In the genomic region with DNA sequence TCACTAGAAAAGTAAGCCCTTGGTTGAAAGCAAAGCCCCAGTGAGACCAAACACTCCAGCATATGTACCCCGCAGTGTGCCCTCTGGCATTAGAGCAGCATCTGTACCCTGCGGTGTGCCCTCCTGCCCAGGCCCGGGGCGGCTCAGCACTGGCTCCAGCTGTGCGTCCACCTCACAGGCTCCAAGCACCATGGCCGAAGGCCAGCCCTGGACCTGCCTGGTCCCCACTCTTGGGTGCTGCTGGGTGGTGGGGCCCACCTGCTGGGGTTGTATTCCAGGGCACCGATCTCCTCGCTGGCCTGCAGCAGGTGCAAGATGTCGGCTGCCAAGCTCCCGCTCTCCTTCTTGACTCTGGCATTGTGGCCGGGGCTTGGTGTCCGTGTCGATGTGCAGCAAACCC, we compare ENCODE assay signal across 15 cellular contexts.
DNase-seq lines count a peak whose midpoint lies in the region; ATAC-seq and TF ChIP-seq lines count a peak whose summit lies in the region.
"Had no signal": no experiment of that assay in that cellular context is flagged by ENCODE, and none has a peak within 500 bp of the region (broad histone marks: within the 10 kb centered on the region; RNA-seq: fewer than 3 reads in every experiment).

No MANE protein-coding gene starts in this region.

- no peaks in the 10 kb centered on the region for H3K79me1 ChIP-seq in trophoblast cell (ENCODE audit: low read length)

- no peak overlapping the region for H2BK5ac ChIP-seq in trophoblast cell (ENCODE audit: low read depth, low read length, poor library complexity)

- no peaks in the 10 kb centered on the region for H3K4me1 ChIP-seq in trophoblast cell (ENCODE audit: control insufficient read depth in 1 of 2, insufficient read depth in 2 of 2, low read length in 2 of 2)
- H3K4me1 ChIP-seq: BE2C had no signal

- no peak overlapping the region for H2AFZ ChIP-seq in trophoblast cell (ENCODE audit: insufficient read depth, low read length, poor library complexity)
- H2AFZ ChIP-seq: GM23338 had no signal

- no peak overlapping the region for H4K8ac ChIP-seq in trophoblast cell (ENCODE audit: low read depth, low read length)

- H2BK12ac ChIP-seq in trophoblast cell (ENCODE audit: low read length): no peak overlapping the region

- H3K27ac ChIP-seq in trophoblast cell (ENCODE audit: low read depth, low read length): no peak overlapping the region
- H3K27ac ChIP-seq: C4-2B had no signal

- H3K36me3 ChIP-seq in trophoblast cell (ENCODE audit: control insufficient read depth in 1 of 2, insufficient read depth in 2 of 2, low read length in 2 of 2): no peaks in the 10 kb centered on the region
- H3K36me3 ChIP-seq: BE2C had no signal

- H2BK120ac ChIP-seq in trophoblast cell (ENCODE audit: insufficient read depth, low read length, poor library complexity): no peak overlapping the region

- TF ChIP-seq CTCF in chondrocyte (IDR thresholded peaks at IDR 0.05) (no peak), Calu3 (IDR thresholded peaks at IDR 0.05; ENCODE audit: unreplicated experiment) (no peak)

- intact Hi-C loops in cardiac septum (cut with DNase I) (no loop called here), left ventricle myocardium superior (cut with micrococcal nuclease) (no loop called here), Calu3 (cut with micrococcal nuclease; ENCODE audit: unreplicated experiment) (no loop called here)

- H4K12ac ChIP-seq in trophoblast cell (ENCODE audit: low read depth, low read length): no peak overlapping the region

- no peak overlapping the region for H3K18ac ChIP-seq in trophoblast cell (ENCODE audit: low read length)

- H3K4me2 ChIP-seq in trophoblast cell (ENCODE audit: low read length): no peak overlapping the region
- H3K4me2 ChIP-seq: GM23338 had no signal

- H3K36me3 Mint-ChIP-seq in chondrocyte (ENCODE audit: low read depth): no peaks in the 10 kb centered on the region
- H3K36me3 Mint-ChIP-seq in Calu3 (ENCODE audit: insufficient read depth, unreplicated experiment): no peaks in the 10 kb centered on the region

- ATAC-seq in left ventricle myocardium superior (no peak), left lobe of liver (no peak), HG03025 (IDR thresholded peaks at IDR 0.05; ENCODE audit: low FRiP score, unreplicated experiment) (no peak)
- ATAC-seq: GM23338 had no signal

- H3K4me1 Mint-ChIP-seq in chondrocyte (ENCODE audit: low read depth) (no peaks in the 10 kb centered on the region), Calu3 (ENCODE audit: low read depth, unreplicated experiment) (no peaks in the 10 kb centered on the region)
- H3K4me1 Mint-ChIP-seq: GM23338, H9 had no signal

- H3K4ac ChIP-seq in trophoblast cell (ENCODE audit: low read depth, low read length): no peak overlapping the region

- no peak overlapping the region for H3K23ac ChIP-seq in trophoblast cell (ENCODE audit: low read length)

- no peaks in the 10 kb centered on the region for H3K79me2 ChIP-seq in trophoblast cell (ENCODE audit: control insufficient read depth, insufficient read depth, low read length, poor library complexity)

- H3K9ac ChIP-seq in trophoblast cell (ENCODE audit: low read length): no peak overlapping the region

- H2AK5ac ChIP-seq in trophoblast cell (ENCODE audit: low read length): no peak overlapping the region

- H3K4me3 Mint-ChIP-seq in chondrocyte (ENCODE audit: unreplicated experiment): no peak overlapping the region
- no peak overlapping the region for H3K4me3 Mint-ChIP-seq in Calu3 (ENCODE audit: low read depth, unreplicated experiment)
- H3K4me3 Mint-ChIP-seq: CD4-positive, alpha-beta memory T cell; GM23338; H9 had no signal

- H4K91ac ChIP-seq in trophoblast cell (ENCODE audit: low read depth, low read length): no peak overlapping the region

- peaks cover 89% of the 10 kb centered on the region for H3K9me3 ChIP-seq in trophoblast cell (ENCODE audit: insufficient read depth, low read depth, low read length)

- H3K9me3 Mint-ChIP-seq in chondrocyte (ENCODE audit: low read depth) (peaks cover 55% of the 10 kb centered on the region), Calu3 (ENCODE audit: low read depth, unreplicated experiment) (peaks cover 10% of the 10 kb centered on the region)

- H3K4me3 ChIP-seq in trophoblast cell (ENCODE audit: low read depth, low read length): peak overlapping the region; percentile 20
- H3K4me3 ChIP-seq: GM23338 had no signal

- BruUV-seq in Calu3 (replicated peaks; lab: Mats Ljungman, UMichigan): no TSS peak

- H3K27me3 Mint-ChIP-seq in chondrocyte (ENCODE audit: low read depth) (no peaks in the 10 kb centered on the region), Calu3 (ENCODE audit: unreplicated experiment) (no peaks in the 10 kb centered on the region)

- CTCF ChIA-PET in Calu3 (lab: Charles Lee): no interaction called here

- no peaks in the 10 kb centered on the region for H3K27me3 ChIP-seq in trophoblast cell (ENCODE audit: insufficient read depth, low read length)
- H3K27me3 ChIP-seq: BE2C had no signal

- WGBS in trophoblast cell (ENCODE audit: extremely low coverage, insufficient coverage, insufficient read length): no CpG with 5 or more reads among the region's 13 CpGs

- no peak overlapping the region for H3K14ac ChIP-seq in trophoblast cell (ENCODE audit: low read length)

- DNase-seq in cardiac septum (ENCODE audit: low spot score) (peak; percentile 72), left ventricle myocardium superior (no peak), chondrocyte (ENCODE audit: low spot score) (peak; percentile 85), trophoblast cell (no peak), left lobe of liver (ENCODE audit: low spot score) (no peak), Calu3 (no peak)
- DNase-seq: BE2C; CD4-positive, alpha-beta memory T cell; DND-41; GDM1; H9; IMR-90 had no signal

- H3K27ac Mint-ChIP-seq in chondrocyte (ENCODE audit: unreplicated experiment) (no peak overlapping the region), Calu3 (ENCODE audit: unreplicated experiment) (no peak overlapping the region)
- H3K27ac Mint-ChIP-seq: CD4-positive, alpha-beta memory T cell; GM23338; H9 had no signal

Comparison
In these comparisons a context has a peak if more than half of its experiments do, and no peak if none do; other contexts are left out.
1. DNase-seq: peak in cardiac septum (single experiment) and chondrocyte (single experiment); none in left ventricle myocardium superior (single experiment), trophoblast cell (0 of 2), left lobe of liver (single experiment) and Calu3 (single experiment).